Comparison of ENCODE assay signal across 26 cellular contexts in the genomic region with DNA sequence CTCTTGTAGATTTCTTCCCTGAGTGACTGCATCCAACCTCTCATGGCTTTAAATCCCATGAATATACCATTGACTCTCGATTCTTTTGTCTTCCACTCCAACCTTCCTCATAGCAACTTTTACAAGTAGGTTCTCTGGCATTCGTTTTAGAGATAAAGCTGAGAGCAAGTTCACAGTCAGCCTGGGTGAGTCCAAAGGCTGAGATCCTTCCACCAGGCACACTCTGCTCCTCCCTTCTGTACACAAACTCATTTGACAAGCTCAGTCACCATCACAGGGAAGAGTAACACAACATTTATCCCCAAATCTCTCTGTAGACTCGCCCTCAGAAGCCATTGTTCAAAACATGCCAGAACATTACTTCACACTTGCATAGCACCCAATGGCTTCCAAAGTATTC. TPM values are rescaled to one million over a fixed set of nuclear protein-coding genes. Genes with fewer than 3 reads are reported as not detected.
DNase-seq lines count a peak whose midpoint lies in the region; ATAC-seq, FAIRE-seq and TF ChIP-seq lines count a peak whose summit lies in the region.
"Had no signal": no experiment of that assay in that cellular context is flagged by ENCODE, and none has a peak within 500 bp of the region (broad histone marks: within the 10 kb centered on the region; RNA-seq: fewer than 3 reads in every experiment).

No MANE protein-coding gene starts in this region.

- H3K4me3 ChIP-seq in HepG2 (replicated peaks in 1 of 3; ENCODE audit: insufficient read depth in 1 of 3, low read depth in 2 of 3, low read length in 3 of 3) = no peak overlapping the region
- H3K4me3 ChIP-seq in small intestine (ENCODE audit: low read depth in 1 of 2, low read length in 2 of 2) = no peak overlapping the region
- H3K4me3 ChIP-seq: HAP-1, SK-N-MC had no signal

- TF ChIP-seq POLR2A in HepG2 (IDR thresholded peaks at IDR 0.05; ENCODE audit: insufficient read depth in 1 of 2, low read depth in 2 of 2, low read length in 2 of 2) = no peak

- CTCF ChIA-PET in WTC11 (lab: Charles Lee) (no interaction called here), HepG2 (lab: Yijun Ruan, JAX; ENCODE audit: low intra/inter-chr PET ratio, low total read pairs) (no interaction called here)

- no peak overlapping the region for H2AFZ ChIP-seq in HepG2 (ENCODE audit: low read length)

- intact Hi-C loops in HepG2 (cut with micrococcal nuclease; ENCODE audit: unreplicated experiment) (no loop called here), posterior vena cava (cut with DNase I) (no loop called here)

- H3K4me3 Mint-ChIP-seq in WTC11 = no peak overlapping the region
- H3K4me3 Mint-ChIP-seq: CD8-positive, alpha-beta T cell had no signal

- TF ChIP-seq RAD21 in HepG2 (CRISPR knock-in tag; IDR thresholded peaks at IDR 0.05) = no peak

- H3K79me2 ChIP-seq in HepG2 (ENCODE audit: insufficient read depth, low read length) = no peaks in the 10 kb centered on the region

- FAIRE-seq in HepG2 (lab: Jason Lieb, UNC) (peak; percentile 90), small intestine (lab: Jason Lieb, UNC) (no peak)
- FAIRE-seq: GM12891, RCC 7860 had no signal

- H3K27ac ChIP-seq in HepG2 (ENCODE audit: extremely low read length, insufficient read depth, low read length) (no peak overlapping the region), small intestine (ENCODE audit: low read depth in 1 of 2, low read length in 1 of 2) (no peak overlapping the region)
- H3K27ac ChIP-seq: SK-N-MC had no signal

- no peaks in the 10 kb centered on the region for H3K27me3 Mint-ChIP-seq in WTC11 (ENCODE audit: low read depth)

- no TSS peak for BruUV-seq in HepG2 (replicated peaks; lab: Mats Ljungman, UMichigan)

- peak overlapping the region; percentile 48 for H3K27ac Mint-ChIP-seq in WTC11
- H3K27ac Mint-ChIP-seq: CD8-positive, alpha-beta T cell had no signal

- POLR2A ChIA-PET in WTC11 (lab: Charles Lee) (no interaction called here), HepG2 (lab: Yijun Ruan, JAX) (no interaction called here)

- TF ChIP-seq EP300 in HepG2 (IDR thresholded peaks at IDR 0.05; ENCODE audit: low read depth in 2 of 2, low read length in 2 of 2) (no peak), HepG2 (CRISPR knock-in tag; IDR thresholded peaks at IDR 0.05; ENCODE audit: borderline replicate concordance) (no peak)

- no peaks in the 10 kb centered on the region for H3K9me3 Mint-ChIP-seq in WTC11

- ATAC-seq in WTC11 (no peak), esophagus mucosa (peak; percentile 81), HepG2 (peak; percentile 100)
- ATAC-seq: CD8-positive, alpha-beta T cell had no signal

- 0% methylated on average over 3 of the region's 3 CpGs for WGBS in HepG2 (ENCODE audit: low lambda C conversion rate)
- 10 to 39% (median 18%) methylated on average over 3 of the region's 3 CpGs for WGBS in small intestine, 3 donors

- H3K4me1 ChIP-seq in HepG2 (ENCODE audit: insufficient read depth, low read length) = peaks cover 14% of the 10 kb centered on the region
- peaks cover 0 to 3% of the 10 kb centered on the region in 2 donors for H3K4me1 ChIP-seq in small intestine (ENCODE audit: control insufficient read depth in 2 of 2, insufficient read depth in 1 of 2, low read depth in 1 of 2, low read length in 1 of 2)

- H3K9ac ChIP-seq in HepG2 (ENCODE audit: insufficient read depth, low read depth, low read length) = no peak overlapping the region

- H3K9me3 ChIP-seq in HepG2 (ENCODE audit: low read length) (no peaks in the 10 kb centered on the region), small intestine (ENCODE audit: control insufficient read depth, low read depth) (no peaks in the 10 kb centered on the region)
- H3K9me3 ChIP-seq: Caco-2, HAP-1 had no signal

- in situ Hi-C loops in HepG2 (cut with HindIII; ENCODE audit: extremely low pct_ligation_motif_present, low pct_unique_long_range_greater_than_20kb) = no loop called here

- H3K36me3 Mint-ChIP-seq in WTC11 = peaks cover 30% of the 10 kb centered on the region
- H3K36me3 Mint-ChIP-seq: CD8-positive, alpha-beta T cell had no signal

- TF ChIP-seq CTCF in WTC11 (IDR thresholded peaks at IDR 0.05) = no peak
- TF ChIP-seq CTCF in HepG2 (CRISPR knock-in tag; IDR thresholded peaks at IDR 0.05) = no peak

- no peak for DNase-seq in WTC11 (ENCODE audit: low spot score)
- peak; percentile 47 for DNase-seq in HepG2 (ENCODE audit: low spot score)
- peak; percentile 73 for DNase-seq in small intestine
- no peak for DNase-seq in NCI-H2171 treated with DMSO at 0.1 percent for 48 hours (lab: John Stamatoyannopoulos, UW)
- DNase-seq in activated CD4-positive, CD25-positive, alpha-beta regulatory T cell (lab: John Stamatoyannopoulos, UW) = no peak
- DNase-seq in posterior vena cava (ENCODE audit: low spot score) = no peak
- no peak for DNase-seq in DMS 273 (lab: John Stamatoyannopoulos, UW; ENCODE audit: unreplicated experiment)
- DNase-seq: C1 segment of cervical spinal cord; CD8-positive, alpha-beta T cell; DMS 273 treated with DMSO at 0.1 percent for 48 hours; DMS79 treated with DMSO at 0.1 percent for 48 hours; GF-D8; Kasumi-1; NCI-H1092 treated with DMSO at 0.1 percent for 48 hours; NCI-H1436; NCI-H187; NCI-H2081 treated with DMSO at 0.1 percent for 48 hours; NCI-H524; NCI-H774; SIG-M5 had no signal

- H3K4me2 ChIP-seq in HepG2 (ENCODE audit: low read depth, low read length) = no peak overlapping the region; the same call in 1 of the 2 replicates

- H3K36me3 ChIP-seq in HepG2 (replicated peaks in 1 of 2; ENCODE audit: control insufficient read depth in 1 of 2, insufficient read depth in 2 of 2, low read length in 2 of 2) (no peaks in the 10 kb centered on the region), small intestine (ENCODE audit: control insufficient read depth in 2 of 2, insufficient read depth in 2 of 2, low read length in 2 of 2) (no peaks in the 10 kb centered on the region)
- H3K36me3 ChIP-seq: HAP-1 had no signal

- peaks cover 30% of the 10 kb centered on the region for H3K4me1 Mint-ChIP-seq in WTC11

- H3K27me3 ChIP-seq in HepG2 (ENCODE audit: control insufficient read depth in 1 of 2, insufficient read depth in 2 of 2, low read length in 2 of 2) (no peaks in the 10 kb centered on the region), small intestine (ENCODE audit: control insufficient read depth in 2 of 2, insufficient read depth in 2 of 2, low read length in 2 of 2) (no peaks in the 10 kb centered on the region)

- H4K20me1 ChIP-seq in HepG2 (ENCODE audit: insufficient read depth, low read length) = no peaks in the 10 kb centered on the region

TF ChIP-seq in WTC11, 78 proteins besides CTCF, POLR2A, EP300 and RAD21 (continues in another document):
- TF ChIP-seq GTF2I (CRISPR knock-in tag; conservative IDR thresholded peaks at IDR 0.05) = no peak
- TF ChIP-seq, protein P1, sequence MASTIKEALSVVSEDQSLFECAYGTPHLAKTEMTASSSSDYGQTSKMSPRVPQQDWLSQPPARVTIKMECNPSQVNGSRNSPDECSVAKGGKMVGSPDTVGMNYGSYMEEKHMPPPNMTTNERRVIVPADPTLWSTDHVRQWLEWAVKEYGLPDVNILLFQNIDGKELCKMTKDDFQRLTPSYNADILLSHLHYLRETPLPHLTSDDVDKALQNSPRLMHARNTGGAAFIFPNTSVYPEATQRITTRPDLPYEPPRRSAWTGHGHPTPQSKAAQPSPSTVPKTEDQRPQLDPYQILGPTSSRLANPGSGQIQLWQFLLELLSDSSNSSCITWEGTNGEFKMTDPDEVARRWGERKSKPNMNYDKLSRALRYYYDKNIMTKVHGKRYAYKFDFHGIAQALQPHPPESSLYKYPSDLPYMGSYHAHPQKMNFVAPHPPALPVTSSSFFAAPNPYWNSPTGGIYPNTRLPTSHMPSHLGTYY (CRISPR knock-in tag; IDR thresholded peaks at IDR 0.05) = no peak

TF ChIP-seq in HepG2, 621 proteins besides CTCF, POLR2A, EP300 and RAD21 (continues in another document):
- TF ChIP-seq ZNF644 (CRISPR knock-in tag; IDR thresholded peaks at IDR 0.05; ENCODE audit: low read depth) = 0 out of 2 replicates have a peak, but pooled peaks have one; percentile 38
- TF ChIP-seq FOXA3 (CRISPR knock-in tag; IDR thresholded peaks at IDR 0.05) = peak; percentile 30; the same call in 1 of the 2 replicates
- peak; percentile 94 for TF ChIP-seq SP5 (CRISPR knock-in tag; IDR thresholded peaks at IDR 0.05; ENCODE audit: borderline replicate concordance, low read depth)
- TF ChIP-seq KLF15 (CRISPR knock-in tag; IDR thresholded peaks at IDR 0.05; ENCODE audit: borderline replicate concordance) = no peak
- TF ChIP-seq ZNF558 (CRISPR knock-in tag; IDR thresholded peaks at IDR 0.05; ENCODE audit: borderline replicate concordance) = no peak

RNA-seq across cellular contexts. Expression of a gene that starts 10.9 kb away (rescaled TPM):
- total RNA-seq in WTC11 (2021) (19.1 to 22.1 TPM (median 20.5 TPM) in 3 replicates), esophagus mucosa (16.9 TPM), HepG2 (2016; rRNA removed; fragmentation: Illumina TruSeq; extraction: Trizol) (not detected in 2 replicates), posterior vena cava (1 to 10 TPM; 7.9 to 9.1 TPM)
- not detected in 2 replicates for total RNA-seq in HepG2 (2016; cell fraction: cytosol; rRNA removed; fragmentation: Illumina TruSeq; extraction: Trizol; ENCODE audit: low read depth)
- total RNA-seq in HepG2 (2016; cell fraction: insoluble cytoplasmic fraction; rRNA removed; fragmentation: Illumina TruSeq; extraction: Trizol) = not detected in 2 replicates
- total RNA-seq in HepG2 (2016; cell fraction: membrane; rRNA removed; fragmentation: Illumina TruSeq; extraction: Trizol) = not detected in 2 replicates
- total RNA-seq in HepG2 (2016; cell fraction: nucleus; rRNA removed; fragmentation: Illumina TruSeq; extraction: Trizol) = not detected in 2 replicates
- polyA plus RNA-seq in HepG2 (2011; rRNA removed) (not detected in 2 replicates), small intestine (1 to 10 TPM in 2 of 3 donors, under 1 TPM in 1; 0.45 to 2.7 (median 1.9) TPM)
- polyA plus RNA-seq in HepG2 (2011; cell fraction: cytosol; rRNA removed) = not detected in 2 replicates
- polyA plus RNA-seq in HepG2 (2011; cell fraction: nucleus; rRNA removed) = not detected in 2 replicates
- polyA plus RNA-seq in HepG2 (2012) = not detected in 2 replicates
- not detected in 2 replicates for polyA plus RNA-seq in HepG2 (2016; cell fraction: cytosol; fragmentation: Illumina TruSeq; extraction: Trizol; ENCODE audit: low read depth)
- polyA plus RNA-seq in HepG2 (2016; cell fraction: insoluble cytoplasmic fraction; fragmentation: Illumina TruSeq; extraction: Trizol; ENCODE audit: low read depth) = not detected in 2 replicates
- polyA plus RNA-seq in HepG2 (2016; cell fraction: membrane; fragmentation: Illumina TruSeq; extraction: Trizol; ENCODE audit: low read depth) = not detected in 2 replicates
- polyA plus RNA-seq in HepG2 (2016; cell fraction: nucleus; fragmentation: Illumina TruSeq; extraction: Trizol; ENCODE audit: insufficient read depth, low read depth) = not detected in 2 replicates
- 1.4 TPM in 1 of 2 replicates, not detected in the other for polyA minus RNA-seq in HepG2 (2011; rRNA and poly(A)+ RNA removed; ENCODE audit: low replicate concordance)
- polyA minus RNA-seq in HepG2 (2011; cell fraction: cytosol; rRNA and poly(A)+ RNA removed) = not detected in 2 replicates
- polyA minus RNA-seq in HepG2 (2011; cell fraction: nucleus; rRNA and poly(A)+ RNA removed) = not detected in 2 replicates
- total RNA-seq: CD8-positive, alpha-beta T cell had no signal

Comparison
In these comparisons a context has a peak if more than half of its experiments do, and no peak if none do; other contexts are left out.
1. DNase-seq: peak in HepG2 (single experiment) and small intestine (single experiment); none in WTC11 (single experiment), NCI-H2171 treated with DMSO at 0.1 percent for 48 hours (single experiment), activated CD4-positive, CD25-positive, alpha-beta regulatory T cell (0 of 4), posterior vena cava (single experiment) and DMS 273 (single experiment).